ENCODE assay signal across 22 cellular contexts in genomic region chr13:106537521-106537920, GRCh38. TPM values are rescaled to one million over a fixed set of nuclear protein-coding genes. Genes with fewer than 3 reads are reported as not detected.
DNase-seq lines count a peak whose midpoint lies in the region; FAIRE-seq and TF ChIP-seq lines count a peak whose summit lies in the region.
"Had no signal": no experiment of that assay in that cellular context is flagged by ENCODE, and none has a peak within 500 bp of the region (broad histone marks: within the 10 kb centered on the region; RNA-seq: fewer than 3 reads in every experiment).

No MANE protein-coding gene starts in this region.

- TF ChIP-seq CTCF in endothelial cell (IDR thresholded peaks at IDR 0.05; ENCODE audit: unreplicated experiment) = no peak

- H3K9me3 Mint-ChIP-seq in endothelial cell (ENCODE audit: unreplicated experiment) = no peaks in the 10 kb centered on the region
- H3K9me3 Mint-ChIP-seq in CD4-positive, alpha-beta memory T cell = no peaks in the 10 kb centered on the region
- no peaks in the 10 kb centered on the region for H3K9me3 Mint-ChIP-seq in activated CD4-positive, alpha-beta T cell treated with anti-CD3 and anti-CD28 coated beads, Interleukin-2, amount 10 ng/mL, durations not matched to agents 7 days and 5 days

- H3K4me3 ChIP-seq in BLaER1 treated with 17β-estradiol and CSF1 and Interleukin-3, amounts not matched to agents 10 nM and 100 nM = no peak overlapping the region
- H3K4me3 ChIP-seq in CD4-positive, alpha-beta memory T cell (ENCODE audit: low read length in 2 of 2) = no peak overlapping the region
- H3K4me3 ChIP-seq: K562 had no signal

- peak overlapping the region in 9 of 11 experiments; percentile 8 to 35 (median 24); a peak in 10 of 22 replicates for H3K4me2 ChIP-seq in BLaER1 treated with 17β-estradiol and CSF1 and Interleukin-3, amounts not matched to agents 10 nM and 100 nM
- H3K4me2 ChIP-seq: SK-N-SH had no signal

- peak; percentile 95 for FAIRE-seq in H54 (lab: Jason Lieb, UNC)
- FAIRE-seq: A204.1, GM18507, HepG2, K562 had no signal

- H3K9ac ChIP-seq in BLaER1 treated with 17β-estradiol and CSF1 and Interleukin-3, amounts not matched to agents 10 nM and 100 nM = no peak overlapping the region
- H3K9ac ChIP-seq: SK-N-SH had no signal

- H3K27me3 ChIP-seq in BLaER1 treated with 17β-estradiol and CSF1 and Interleukin-3, amounts not matched to agents 10 nM and 100 nM = no peaks in the 10 kb centered on the region
- H3K27me3 ChIP-seq in CD4-positive, alpha-beta memory T cell (ENCODE audit: insufficient read depth, low read length) = peaks cover 3% of the 10 kb centered on the region

- POLR2A ChIA-PET in CD4-positive, alpha-beta memory T cell (lab: Charles Lee; ENCODE audit: partially characterized antibody) = interaction anchor here (5.9 kb wide), 1 partner anchor 30 kb away, joined by 61 read pairs; the partner anchor contains the start of gene ARGLU1
- POLR2A ChIA-PET in activated CD4-positive, alpha-beta T cell treated with anti-CD3 and anti-CD28 coated beads, Interleukin-2, amount 10 ng/mL, durations not matched to agents 7 days and 5 days (lab: Charles Lee) = no interaction called here

- peak overlapping the region; percentile 84 for H3K27ac Mint-ChIP-seq in endothelial cell (ENCODE audit: unreplicated experiment)
- H3K27ac Mint-ChIP-seq in CD4-positive, alpha-beta memory T cell = no peak overlapping the region
- H3K27ac Mint-ChIP-seq in activated CD4-positive, alpha-beta T cell treated with anti-CD3 and anti-CD28 coated beads, Interleukin-2, amount 10 ng/mL, durations not matched to agents 7 days and 5 days = no peak overlapping the region

- peaks cover 18 to 32% (median 27%) of the 10 kb centered on the region in 10 experiments for H3K4me1 ChIP-seq in BLaER1 treated with 17β-estradiol and CSF1 and Interleukin-3, amounts not matched to agents 10 nM and 100 nM
- H3K4me1 ChIP-seq in CD4-positive, alpha-beta memory T cell (ENCODE audit: insufficient read depth, low read length) = peaks cover 22% of the 10 kb centered on the region

- no peak for TF ChIP-seq POLR2A in H54 (IDR thresholded peaks at IDR 0.05; ENCODE audit: low read depth, low read length)

- peaks cover 40% of the 10 kb centered on the region for H3K4me1 Mint-ChIP-seq in endothelial cell (ENCODE audit: unreplicated experiment)
- H3K4me1 Mint-ChIP-seq in CD4-positive, alpha-beta memory T cell = peaks cover 11 to 20% (median 18%) of the 10 kb centered on the region in 4 donors
- peaks cover 16% of the 10 kb centered on the region for H3K4me1 Mint-ChIP-seq in activated CD4-positive, alpha-beta T cell treated with anti-CD3 and anti-CD28 coated beads, Interleukin-2, amount 10 ng/mL, durations not matched to agents 7 days and 5 days

- peaks cover 20 to 69% (median 49%) of the 10 kb centered on the region in 11 experiments; a peak in 21 of 22 replicates for H4K20me1 ChIP-seq in BLaER1 treated with 17β-estradiol and CSF1 and Interleukin-3, amounts not matched to agents 10 nM and 100 nM

- no peak overlapping the region for H3K4me3 Mint-ChIP-seq in endothelial cell (ENCODE audit: unreplicated experiment)
- peak overlapping the region in 1 of 8 donors; percentile 35 for H3K4me3 Mint-ChIP-seq in CD4-positive, alpha-beta memory T cell
- H3K4me3 Mint-ChIP-seq in activated CD4-positive, alpha-beta T cell treated with anti-CD3 and anti-CD28 coated beads, Interleukin-2, amount 10 ng/mL, durations not matched to agents 7 days and 5 days = no peak overlapping the region

- CTCF ChIA-PET in CD4-positive, alpha-beta memory T cell (lab: Charles Lee; ENCODE audit: partially characterized antibody) = interaction anchor here (1.1 to 4.8 kb wide), 7 partner anchors 8 to 33 kb away, joined by 3 to 46 read pairs (median 10); partner anchors contain the start of gene ARGLU1
- CTCF ChIA-PET in activated CD4-positive, alpha-beta T cell treated with anti-CD3 and anti-CD28 coated beads, Interleukin-2, amount 10 ng/mL, durations not matched to agents 7 days and 5 days (lab: Charles Lee) = interaction anchor here (3.7 kb wide), 1 partner anchor 31 kb away, joined by 30 read pairs; the partner anchor contains the start of gene ARGLU1

- peaks cover 14 to 29% (median 19%) of the 10 kb centered on the region in 11 experiments for H3K36me3 ChIP-seq in BLaER1 treated with 17β-estradiol and CSF1 and Interleukin-3, amounts not matched to agents 10 nM and 100 nM
- peaks cover 2% of the 10 kb centered on the region for H3K36me3 ChIP-seq in CD4-positive, alpha-beta memory T cell (ENCODE audit: insufficient read depth, low read length)

- H3K27ac ChIP-seq in BLaER1 treated with 17β-estradiol and CSF1 and Interleukin-3, amounts not matched to agents 10 nM and 100 nM = no peak overlapping the region
- H3K27ac ChIP-seq in CD4-positive, alpha-beta memory T cell (ENCODE audit: low read depth, low read length) = no peak overlapping the region
- H3K27ac ChIP-seq: C4-2B had no signal

- H3K36me3 Mint-ChIP-seq in endothelial cell (ENCODE audit: low read depth, unreplicated experiment) = peaks cover 15% of the 10 kb centered on the region
- peaks cover 7 to 20% of the 10 kb centered on the region in 2 donors for H3K36me3 Mint-ChIP-seq in CD4-positive, alpha-beta memory T cell
- peaks cover 14% of the 10 kb centered on the region for H3K36me3 Mint-ChIP-seq in activated CD4-positive, alpha-beta T cell treated with anti-CD3 and anti-CD28 coated beads, Interleukin-2, amount 10 ng/mL, durations not matched to agents 7 days and 5 days (ENCODE audit: low read depth)

- no peaks in the 10 kb centered on the region for H3K9me3 ChIP-seq in BLaER1 treated with 17β-estradiol and CSF1 and Interleukin-3, amounts not matched to agents 10 nM and 100 nM (replicated peaks in 1 of 11)
- H3K9me3 ChIP-seq in CD4-positive, alpha-beta memory T cell (ENCODE audit: control insufficient read depth in 1 of 2, low read length in 2 of 2) = no peaks in the 10 kb centered on the region
- H3K9me3 ChIP-seq: SK-N-SH had no signal

- H3K27me3 Mint-ChIP-seq in endothelial cell (ENCODE audit: unreplicated experiment) = peaks cover 15% of the 10 kb centered on the region
- H3K27me3 Mint-ChIP-seq in CD4-positive, alpha-beta memory T cell = peaks cover 7 to 15% of the 10 kb centered on the region in 2 donors
- H3K27me3 Mint-ChIP-seq in activated CD4-positive, alpha-beta T cell treated with anti-CD3 and anti-CD28 coated beads, Interleukin-2, amount 10 ng/mL, durations not matched to agents 7 days and 5 days = peaks cover 20% of the 10 kb centered on the region

- no peak for DNase-seq in H54 (ENCODE audit: insufficient read length, low spot score)
- no peak for DNase-seq in endothelial cell (ENCODE audit: low spot score)
- DNase-seq in superior temporal gyrus (ENCODE audit: extremely low spot score) = peak; percentile 22
- no peak for DNase-seq in CD4-positive, alpha-beta memory T cell
- DNase-seq in NCI-H187 (lab: John Stamatoyannopoulos, UW) = no peak
- no peak for DNase-seq in activated CD4-positive, alpha-beta T cell treated with anti-CD3 and anti-CD28 coated beads, Interleukin-2, amount 10 ng/mL, durations not matched to agents 7 days and 5 days
- DNase-seq: MV-4-11; NCI-H1105; NCI-H1436 treated with DMSO at 0.1 percent for 48 hours; NCI-H2029; NCI-H446; NCI-H526; NCI-H82; NK-92 treated with Interleukin-12 subunit alpha and Interleukin-12 subunit beta, amount 100 ng/mL, for 24 hours; PC-3; SK-N-SH had no signal

- intact Hi-C loops in CD4-positive, alpha-beta memory T cell (cut with micrococcal nuclease) = loop anchor here (2.0 to 10.0 kb wide), 4 partner anchors 380 to 1965 kb away; no protein-coding TSS in a partner anchor

RNA-seq across cellular contexts. Expression of gene EFNB2, which starts 2.1 kb away (rescaled TPM):
- total RNA-seq in endothelial cell (ENCODE audit: unreplicated experiment) = 353 TPM
- under 1 TPM; 0.25 to 0.38 TPM for total RNA-seq in CD4-positive, alpha-beta memory T cell
- under 1 TPM in 1 of 2 donors, not detected in 1; 0.05 TPM for polyA plus RNA-seq in CD4-positive, alpha-beta memory T cell
- total RNA-seq in activated CD4-positive, alpha-beta T cell treated with anti-CD3 and anti-CD28 coated beads, Interleukin-2, amount 10 ng/mL, durations not matched to agents 7 days and 5 days = under 1 TPM; 0.04 to 0.10 TPM

RNA-seq across cellular contexts. Expression of gene ARGLU1, which starts 30.4 kb away (rescaled TPM):
- total RNA-seq in endothelial cell (ENCODE audit: unreplicated experiment) = 242 TPM
- total RNA-seq in CD4-positive, alpha-beta memory T cell = 100 to 1,000 TPM; 229 to 252 TPM
- 10 to 100 TPM; 35.4 to 37.7 TPM for polyA plus RNA-seq in CD4-positive, alpha-beta memory T cell
- total RNA-seq in activated CD4-positive, alpha-beta T cell treated with anti-CD3 and anti-CD28 coated beads, Interleukin-2, amount 10 ng/mL, durations not matched to agents 7 days and 5 days = 100 to 1,000 TPM; 119 to 132 TPM

Comparison
In these comparisons a context has a peak if more than half of its experiments do, and no peak if none do; other contexts are left out.
1. RNA of gene EFNB2, which starts 2.1 kb away (total RNA-seq): 353 TPM in endothelial cell (single experiment); 0.25 to 0.38 TPM in CD4-positive, alpha-beta memory T cell and 0.04 to 0.10 TPM in activated CD4-positive, alpha-beta T cell treated with anti-CD3 and anti-CD28 coated beads, Interleukin-2, amount 10 ng/mL, durations not matched to agents 7 days and 5 days; every median in the first group is over 100 times any median in the second.